Comparison of ENCODE assay signal across 1 cellular context in genomic region chr7:73557397-73558257, GRCh38.
A peak's percentile ranks its signal among the peaks of the same experiment; 100 is the strongest.
TF ChIP-seq lines count a peak whose summit lies in the region.

BCL7B (minus strand) TSS chr7:73557690; CDS start chr7:73557578, 112 bp downstream.

TF ChIP-seq in HepG2, 621 proteins besides CTCF, POLR2A, EP300 and RAD21 (continued from another document and continues in another):
- peak; percentile 93 for TF ChIP-seq ZNF224 (CRISPR knock-in tag; IDR thresholded peaks at IDR 0.05)
- peak; percentile 79; the same call in 1 of the 2 replicates for TF ChIP-seq ZSCAN22 (CRISPR knock-in tag; IDR thresholded peaks at IDR 0.05)
- TF ChIP-seq NCOA5 (CRISPR knock-in tag; IDR thresholded peaks at IDR 0.05), result no peak
- peak; percentile 26; the same call in 1 of the 2 replicates for TF ChIP-seq SIX4 (CRISPR knock-in tag; IDR thresholded peaks at IDR 0.05)
- TF ChIP-seq, protein P1, sequence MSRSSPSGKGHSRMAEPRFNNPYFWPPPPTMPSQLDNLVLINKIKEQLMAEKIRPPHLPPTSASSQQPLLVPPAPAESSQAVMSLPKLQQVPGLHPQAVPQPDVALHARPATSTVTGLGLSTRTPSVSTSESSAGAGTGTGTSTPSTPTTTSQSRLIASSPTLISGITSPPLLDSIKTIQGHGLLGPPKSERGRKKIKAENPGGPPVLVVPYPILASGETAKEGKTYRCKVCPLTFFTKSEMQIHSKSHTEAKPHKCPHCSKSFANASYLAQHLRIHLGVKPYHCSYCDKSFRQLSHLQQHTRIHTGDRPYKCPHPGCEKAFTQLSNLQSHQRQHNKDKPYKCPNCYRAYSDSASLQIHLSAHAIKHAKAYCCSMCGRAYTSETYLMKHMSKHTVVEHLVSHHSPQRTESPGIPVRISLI (CRISPR knock-in tag; IDR thresholded peaks at IDR 0.05; ENCODE audit: borderline replicate concordance), result no peak
- TF ChIP-seq, protein P2, sequence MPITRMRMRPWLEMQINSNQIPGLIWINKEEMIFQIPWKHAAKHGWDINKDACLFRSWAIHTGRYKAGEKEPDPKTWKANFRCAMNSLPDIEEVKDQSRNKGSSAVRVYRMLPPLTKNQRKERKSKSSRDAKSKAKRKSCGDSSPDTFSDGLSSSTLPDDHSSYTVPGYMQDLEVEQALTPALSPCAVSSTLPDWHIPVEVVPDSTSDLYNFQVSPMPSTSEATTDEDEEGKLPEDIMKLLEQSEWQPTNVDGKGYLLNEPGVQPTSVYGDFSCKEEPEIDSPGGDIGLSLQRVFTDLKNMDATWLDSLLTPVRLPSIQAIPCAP (CRISPR knock-in tag; IDR thresholded peaks at IDR 0.05; ENCODE audit: low read depth), result 0 out of 2 replicates have a peak, but pooled peaks have one; percentile 81
- peak; percentile 97 for TF ChIP-seq CHCHD3 (CRISPR knock-in tag; IDR thresholded peaks at IDR 0.05)
- no peak for TF ChIP-seq ATM (IDR thresholded peaks at IDR 0.05; ENCODE audit: borderline replicate concordance)
- peak; percentile 82 for TF ChIP-seq HNF1B (CRISPR knock-in tag; IDR thresholded peaks at IDR 0.05)
- no peak for TF ChIP-seq ZNF20 (CRISPR knock-in tag; IDR thresholded peaks at IDR 0.05)
- peak; percentile 71; the same call in 1 of the 2 replicates for TF ChIP-seq HOXA9 (CRISPR knock-in tag; IDR thresholded peaks at IDR 0.05; ENCODE audit: borderline replicate concordance)
- peak; percentile 88 for TF ChIP-seq ZMAT3 (CRISPR knock-in tag; conservative IDR thresholded peaks at IDR 0.05)
- TF ChIP-seq, protein P3, sequence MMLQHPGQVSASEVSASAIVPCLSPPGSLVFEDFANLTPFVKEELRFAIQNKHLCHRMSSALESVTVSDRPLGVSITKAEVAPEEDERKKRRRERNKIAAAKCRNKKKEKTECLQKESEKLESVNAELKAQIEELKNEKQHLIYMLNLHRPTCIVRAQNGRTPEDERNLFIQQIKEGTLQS (CRISPR knock-in tag; IDR thresholded peaks at IDR 0.05), result peak; percentile 17; the same call in 1 of the 2 replicates
- no peak for TF ChIP-seq ZNF34 (CRISPR knock-in tag; IDR thresholded peaks at IDR 0.05; ENCODE audit: borderline replicate concordance)
- peak; percentile 98 for TF ChIP-seq NFAT5 (CRISPR knock-in tag; IDR thresholded peaks at IDR 0.05)
- peak; percentile 67; the same call in 1 of the 2 replicates for TF ChIP-seq SPEN (CRISPR knock-in tag; IDR thresholded peaks at IDR 0.05; ENCODE audit: low read depth)
- peak; percentile 92 for TF ChIP-seq ZNF564 (CRISPR knock-in tag; IDR thresholded peaks at IDR 0.05)
- peak; percentile 95 for TF ChIP-seq ZNF546 (CRISPR knock-in tag; conservative IDR thresholded peaks at IDR 0.05)
- TF ChIP-seq EZH2 (conservative IDR thresholded peaks at IDR 0.05; ENCODE audit: low read depth, low read length), result no peak
- TF ChIP-seq, protein P4, sequence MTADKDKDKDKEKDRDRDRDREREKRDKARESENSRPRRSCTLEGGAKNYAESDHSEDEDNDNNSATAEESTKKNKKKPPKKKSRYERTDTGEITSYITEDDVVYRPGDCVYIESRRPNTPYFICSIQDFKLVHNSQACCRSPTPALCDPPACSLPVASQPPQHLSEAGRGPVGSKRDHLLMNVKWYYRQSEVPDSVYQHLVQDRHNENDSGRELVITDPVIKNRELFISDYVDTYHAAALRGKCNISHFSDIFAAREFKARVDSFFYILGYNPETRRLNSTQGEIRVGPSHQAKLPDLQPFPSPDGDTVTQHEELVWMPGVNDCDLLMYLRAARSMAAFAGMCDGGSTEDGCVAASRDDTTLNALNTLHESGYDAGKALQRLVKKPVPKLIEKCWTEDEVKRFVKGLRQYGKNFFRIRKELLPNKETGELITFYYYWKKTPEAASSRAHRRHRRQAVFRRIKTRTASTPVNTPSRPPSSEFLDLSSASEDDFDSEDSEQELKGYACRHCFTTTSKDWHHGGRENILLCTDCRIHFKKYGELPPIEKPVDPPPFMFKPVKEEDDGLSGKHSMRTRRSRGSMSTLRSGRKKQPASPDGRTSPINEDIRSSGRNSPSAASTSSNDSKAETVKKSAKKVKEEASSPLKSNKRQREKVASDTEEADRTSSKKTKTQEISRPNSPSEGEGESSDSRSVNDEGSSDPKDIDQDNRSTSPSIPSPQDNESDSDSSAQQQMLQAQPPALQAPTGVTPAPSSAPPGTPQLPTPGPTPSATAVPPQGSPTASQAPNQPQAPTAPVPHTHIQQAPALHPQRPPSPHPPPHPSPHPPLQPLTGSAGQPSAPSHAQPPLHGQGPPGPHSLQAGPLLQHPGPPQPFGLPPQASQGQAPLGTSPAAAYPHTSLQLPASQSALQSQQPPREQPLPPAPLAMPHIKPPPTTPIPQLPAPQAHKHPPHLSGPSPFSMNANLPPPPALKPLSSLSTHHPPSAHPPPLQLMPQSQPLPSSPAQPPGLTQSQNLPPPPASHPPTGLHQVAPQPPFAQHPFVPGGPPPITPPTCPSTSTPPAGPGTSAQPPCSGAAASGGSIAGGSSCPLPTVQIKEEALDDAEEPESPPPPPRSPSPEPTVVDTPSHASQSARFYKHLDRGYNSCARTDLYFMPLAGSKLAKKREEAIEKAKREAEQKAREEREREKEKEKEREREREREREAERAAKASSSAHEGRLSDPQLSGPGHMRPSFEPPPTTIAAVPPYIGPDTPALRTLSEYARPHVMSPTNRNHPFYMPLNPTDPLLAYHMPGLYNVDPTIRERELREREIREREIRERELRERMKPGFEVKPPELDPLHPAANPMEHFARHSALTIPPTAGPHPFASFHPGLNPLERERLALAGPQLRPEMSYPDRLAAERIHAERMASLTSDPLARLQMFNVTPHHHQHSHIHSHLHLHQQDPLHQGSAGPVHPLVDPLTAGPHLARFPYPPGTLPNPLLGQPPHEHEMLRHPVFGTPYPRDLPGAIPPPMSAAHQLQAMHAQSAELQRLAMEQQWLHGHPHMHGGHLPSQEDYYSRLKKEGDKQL (CRISPR knock-in tag; IDR thresholded peaks at IDR 0.05; ENCODE audit: low read depth), result peak; percentile 41; the same call in 1 of the 2 replicates
- TF ChIP-seq BORCS8-MEF2B (CRISPR knock-in tag; IDR thresholded peaks at IDR 0.05), result peak; percentile 96
- no peak for TF ChIP-seq CBX5 (CRISPR knock-in tag; IDR thresholded peaks at IDR 0.05; ENCODE audit: borderline replicate concordance)
- no peak for TF ChIP-seq MAFG (CRISPR knock-in tag; IDR thresholded peaks at IDR 0.05)
- TF ChIP-seq, protein P5, sequence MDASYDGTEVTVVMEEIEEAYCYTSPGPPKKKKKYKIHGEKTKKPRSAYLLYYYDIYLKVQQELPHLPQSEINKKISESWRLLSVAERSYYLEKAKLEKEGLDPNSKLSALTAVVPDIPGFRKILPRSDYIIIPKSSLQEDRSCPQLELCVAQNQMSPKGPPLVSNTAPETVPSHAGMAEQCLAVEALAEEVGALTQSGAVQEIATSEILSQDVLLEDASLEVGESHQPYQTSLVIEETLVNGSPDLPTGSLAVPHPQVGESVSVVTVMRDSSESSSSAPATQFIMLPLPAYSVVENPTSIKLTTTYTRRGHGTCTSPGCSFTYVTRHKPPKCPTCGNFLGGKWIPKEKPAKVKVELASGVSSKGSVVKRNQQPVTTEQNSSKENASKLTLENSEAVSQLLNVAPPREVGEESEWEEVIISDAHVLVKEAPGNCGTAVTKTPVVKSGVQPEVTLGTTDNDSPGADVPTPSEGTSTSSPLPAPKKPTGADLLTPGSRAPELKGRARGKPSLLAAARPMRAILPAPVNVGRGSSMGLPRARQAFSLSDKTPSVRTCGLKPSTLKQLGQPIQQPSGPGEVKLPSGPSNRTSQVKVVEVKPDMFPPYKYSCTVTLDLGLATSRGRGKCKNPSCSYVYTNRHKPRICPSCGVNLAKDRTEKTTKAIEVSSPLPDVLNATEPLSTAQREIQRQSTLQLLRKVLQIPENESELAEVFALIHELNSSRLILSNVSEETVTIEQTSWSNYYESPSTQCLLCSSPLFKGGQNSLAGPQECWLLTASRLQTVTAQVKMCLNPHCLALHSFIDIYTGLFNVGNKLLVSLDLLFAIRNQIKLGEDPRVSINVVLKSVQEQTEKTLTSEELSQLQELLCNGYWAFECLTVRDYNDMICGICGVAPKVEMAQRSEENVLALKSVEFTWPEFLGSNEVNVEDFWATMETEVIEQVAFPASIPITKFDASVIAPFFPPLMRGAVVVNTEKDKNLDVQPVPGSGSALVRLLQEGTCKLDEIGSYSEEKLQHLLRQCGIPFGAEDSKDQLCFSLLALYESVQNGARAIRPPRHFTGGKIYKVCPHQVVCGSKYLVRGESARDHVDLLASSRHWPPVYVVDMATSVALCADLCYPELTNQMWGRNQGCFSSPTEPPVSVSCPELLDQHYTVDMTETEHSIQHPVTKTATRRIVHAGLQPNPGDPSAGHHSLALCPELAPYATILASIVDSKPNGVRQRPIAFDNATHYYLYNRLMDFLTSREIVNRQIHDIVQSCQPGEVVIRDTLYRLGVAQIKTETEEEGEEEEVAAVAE (CRISPR knock-in tag; IDR thresholded peaks at IDR 0.05; ENCODE audit: borderline replicate concordance), result no peak
- no peak for TF ChIP-seq IKZF1 (IDR thresholded peaks at IDR 0.05)
- TF ChIP-seq ZNF709 (CRISPR knock-in tag; IDR thresholded peaks at IDR 0.05), result peak; percentile 98
- peak; percentile 69; the same call in 1 of the 2 replicates for TF ChIP-seq KLF13 (CRISPR knock-in tag; IDR thresholded peaks at IDR 0.05)
- no peak for TF ChIP-seq CEBPZ (IDR thresholded peaks at IDR 0.05; ENCODE audit: low read length)
- peak; percentile 37 for TF ChIP-seq NFYB (CRISPR knock-in tag; IDR thresholded peaks at IDR 0.05)
- peak; percentile 10; the same call in 1 of the 2 replicates for TF ChIP-seq NFYC (CRISPR knock-in tag; IDR thresholded peaks at IDR 0.05)
- TF ChIP-seq ZIK1 (CRISPR knock-in tag; IDR thresholded peaks at IDR 0.05; ENCODE audit: borderline replicate concordance, low read depth), result peak; percentile 99
- TF ChIP-seq PLRG1 (conservative IDR thresholded peaks at IDR 0.05), result no peak
- TF ChIP-seq ZNF75D (CRISPR knock-in tag; IDR thresholded peaks at IDR 0.05; ENCODE audit: borderline replicate concordance), result no peak
- peak; percentile 81; the same call in 1 of the 2 replicates for TF ChIP-seq ZNF510 (CRISPR knock-in tag; IDR thresholded peaks at IDR 0.05; ENCODE audit: low read depth)
- TF ChIP-seq WIZ (CRISPR knock-in tag; IDR thresholded peaks at IDR 0.05), result peak; percentile 86
- no peak for TF ChIP-seq FOXA3 (CRISPR knock-in tag; IDR thresholded peaks at IDR 0.05)
